Comparison of ENCODE assay signal across 20 cellular contexts in genomic region chr21:33661146-33661545, GRCh38.
"Had no signal": no experiment of that assay in that cellular context is flagged by ENCODE, and none has a peak within 500 bp of the region (broad histone marks: within the 10 kb centered on the region; RNA-seq: fewer than 3 reads in every experiment).

No MANE protein-coding gene starts in this region.

- H2AFZ ChIP-seq: parathyroid adenoma had no signal

- H3K4me3 ChIP-seq: colonic mucosa, gastroesophageal sphincter, heart right ventricle, left ventricle myocardium inferior, mucosa of descending colon, sigmoid colon, stomach had no signal

- H3K27ac ChIP-seq: colonic mucosa, gastroesophageal sphincter, neutrophil, sigmoid colon had no signal

- H3K9ac ChIP-seq: parathyroid adenoma had no signal

- H3K9me3 ChIP-seq: colonic mucosa, gastroesophageal sphincter, left ventricle myocardium inferior, mucosa of descending colon, neutrophil, sigmoid colon, stomach had no signal

- H3K27me3 ChIP-seq: colonic mucosa, gastroesophageal sphincter, heart right ventricle, neutrophil, sigmoid colon, stomach had no signal

- H3K36me3 ChIP-seq: colonic mucosa, gastroesophageal sphincter, heart right ventricle, left ventricle myocardium inferior, neutrophil, sigmoid colon, stomach had no signal

- DNase-seq: activated B cell treated with CpG ODN at 0.5 μM for 24 hours; activated CD4-positive, alpha-beta T cell treated with anti-CD3 and anti-CD28 coated beads, Interleukin-2, amount 10 ng/mL, durations not matched to agents 24 days and 14 days; activated CD8-positive, alpha-beta memory T cell treated with anti-CD3 and anti-CD28 coated beads, Interleukin-2, amount 50 U/mL, for 4 hours; activated CD8-positive, alpha-beta T cell treated with anti-CD3 and anti-CD28 coated beads, Interleukin-2, amount 10 ng/mL, durations not matched to agents 7 days and 5 days; activated gamma-delta T cell; activated T-cell treated with anti-CD3 and anti-CD28 coated beads, Interleukin-2, amount 50 U/mL, for 48 hours; amniotic stem cell; central memory CD4-positive, alpha-beta T cell; colonic mucosa; heart right ventricle; kidney; left ventricle myocardium inferior; mucosa of descending colon; naive thymus-derived CD8-positive, alpha-beta T cell; sigmoid colon; stimulated activated CD4-positive, alpha-beta T cell treated with anti-CD3 and anti-CD28 coated beads, Interleukin-1b, Interleukin-23, amount 100 ng/mL, for 48 hours; stomach had no signal
